In the genomic region with DNA sequence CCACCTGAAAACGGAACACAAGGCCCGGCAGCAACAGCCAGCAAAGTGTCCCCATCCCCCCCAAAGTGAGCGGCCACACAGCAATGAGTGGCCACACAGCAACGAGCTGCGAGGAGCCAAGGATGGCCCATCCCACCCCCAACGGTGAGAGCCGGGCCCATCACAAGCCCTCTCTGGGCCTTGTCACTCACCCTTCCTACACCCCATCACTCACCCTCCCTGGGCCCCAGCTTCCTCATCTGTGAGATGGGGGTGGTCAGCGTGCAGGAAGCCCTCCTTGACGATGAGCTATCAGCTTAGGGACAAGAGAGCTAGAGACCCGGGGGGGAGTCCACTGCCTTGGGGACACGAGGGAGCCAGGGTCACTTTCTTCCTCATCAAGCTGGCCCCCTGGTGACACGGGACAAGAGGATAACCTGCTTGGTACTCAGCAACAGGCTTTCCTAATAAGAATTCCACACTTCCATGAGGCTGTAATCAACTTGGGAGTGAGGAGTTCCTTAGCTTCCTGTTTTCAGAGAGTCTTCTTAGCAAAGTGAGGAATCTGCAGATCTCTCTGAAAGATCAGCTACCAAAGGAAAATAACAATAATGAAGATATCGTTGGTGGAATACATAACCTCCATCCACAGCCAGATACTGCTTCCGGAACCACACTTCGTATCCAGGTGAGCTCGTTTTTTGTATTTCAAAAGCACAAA, we compare ENCODE assay signal across 13 cellular contexts.
DNase-seq lines count a peak whose midpoint lies in the region; ATAC-seq and TF ChIP-seq lines count a peak whose summit lies in the region.
"Had no signal": no experiment of that assay in that cellular context is flagged by ENCODE, and none has a peak within 500 bp of the region (broad histone marks: within the 10 kb centered on the region; RNA-seq: fewer than 3 reads in every experiment).

No MANE protein-coding gene starts in this region.

- H3K27me3 ChIP-seq in esophagus (ENCODE audit: control insufficient read depth in 1 of 2, insufficient read depth in 2 of 2, low read length in 2 of 2) (no peaks in the 10 kb centered on the region), muscle layer of duodenum (ENCODE audit: low read depth, low read length) (no peaks in the 10 kb centered on the region), tibial nerve (no peaks in the 10 kb centered on the region)

- peaks cover 0 to 7% of the 10 kb centered on the region in 2 donors for H3K36me3 ChIP-seq in esophagus (ENCODE audit: control insufficient read depth in 2 of 2, insufficient read depth in 2 of 2, low read length in 1 of 2)
- no peaks in the 10 kb centered on the region for H3K36me3 ChIP-seq in muscle layer of duodenum (ENCODE audit: control insufficient read depth in 1 of 2, insufficient read depth in 2 of 2, low read length in 2 of 2)
- H3K36me3 ChIP-seq in tibial nerve, result no peaks in the 10 kb centered on the region

- no peak for TF ChIP-seq POLR2A in tibial nerve (IDR thresholded peaks at IDR 0.05)

- H3K27ac ChIP-seq in esophagus (ENCODE audit: low read depth in 2 of 2, low read length in 1 of 2), result peak overlapping the region; percentile 71 to 83
- H3K27ac ChIP-seq in muscle layer of duodenum (ENCODE audit: low read length), result peak overlapping the region; percentile 68
- peak overlapping the region; percentile 49 to 90 (median 76) for H3K27ac ChIP-seq in tibial nerve

- TF ChIP-seq CTCF in tibial nerve (IDR thresholded peaks at IDR 0.05), result no peak

- WGBS in esophagus, 2 donors, result 77 to 78% methylated on average over 16 of the region's 16 CpGs
- WGBS in tibial nerve, 2 donors, result 61 to 65% methylated on average over 16 of the region's 16 CpGs

- H3K9me3 ChIP-seq in esophagus (ENCODE audit: control insufficient read depth in 2 of 2, insufficient read depth in 1 of 2, low read depth in 1 of 2, low read length in 1 of 2), result no peaks in the 10 kb centered on the region
- no peaks in the 10 kb centered on the region for H3K9me3 ChIP-seq in muscle layer of duodenum (ENCODE audit: control insufficient read depth in 1 of 2, low read length in 2 of 2)
- H3K9me3 ChIP-seq in tibial nerve, result no peaks in the 10 kb centered on the region

- H3K4me1 ChIP-seq in esophagus (ENCODE audit: control insufficient read depth in 2 of 2, insufficient read depth in 2 of 2, low read length in 1 of 2), result peaks cover 7 to 12% of the 10 kb centered on the region in 2 donors
- H3K4me1 ChIP-seq in muscle layer of duodenum (ENCODE audit: control insufficient read depth in 1 of 2, insufficient read depth in 2 of 2, low read length in 2 of 2), result peaks cover 27 to 77% of the 10 kb centered on the region in 2 donors
- peaks cover 0 to 91% (median 63%) of the 10 kb centered on the region in 4 donors for H3K4me1 ChIP-seq in tibial nerve

- H3K4me3 ChIP-seq in esophagus (ENCODE audit: low read depth in 1 of 2, low read length in 2 of 2), result peak overlapping the region in 1 of 2 donors; percentile 20
- peak overlapping the region; percentile 56 to 62 for H3K4me3 ChIP-seq in muscle layer of duodenum (ENCODE audit: low read depth in 1 of 2, low read length in 2 of 2)
- peak overlapping the region; percentile 22 to 49 (median 30) for H3K4me3 ChIP-seq in tibial nerve

- TF ChIP-seq EP300 in tibial nerve (IDR thresholded peaks at IDR 0.05), result no peak

- ATAC-seq in activated CD4-positive, CD25-positive, alpha-beta regulatory T cell treated with anti-CD3 and anti-CD28 coated beads, Interleukin-2, amount 50 U/mL, for 24 hours, result no peak
- ATAC-seq in GM21423 (IDR thresholded peaks at IDR 0.05; ENCODE audit: unreplicated experiment), result no peak
- ATAC-seq in HG02588 (IDR thresholded peaks at IDR 0.05; ENCODE audit: unreplicated experiment), result no peak
- ATAC-seq: esophagus mucosa, left colon had no signal

- peak; percentile 22 for DNase-seq in activated CD4-positive, CD25-positive, alpha-beta regulatory T cell treated with anti-CD3 and anti-CD28 coated beads, Interleukin-2, amount 50 U/mL, for 72 hours
- DNase-seq in tibial nerve (ENCODE audit: low spot score in 2 of 2) (no peak), NCI-H1436 treated with DMSO at 0.1 percent for 48 hours (lab: John Stamatoyannopoulos, UW) (no peak)
- DNase-seq: 8988T, DMS79 treated with DMSO at 0.1 percent for 48 hours, NCI-H69 had no signal
